ENCODE assay signal across 8 cellular contexts in the genomic region with DNA sequence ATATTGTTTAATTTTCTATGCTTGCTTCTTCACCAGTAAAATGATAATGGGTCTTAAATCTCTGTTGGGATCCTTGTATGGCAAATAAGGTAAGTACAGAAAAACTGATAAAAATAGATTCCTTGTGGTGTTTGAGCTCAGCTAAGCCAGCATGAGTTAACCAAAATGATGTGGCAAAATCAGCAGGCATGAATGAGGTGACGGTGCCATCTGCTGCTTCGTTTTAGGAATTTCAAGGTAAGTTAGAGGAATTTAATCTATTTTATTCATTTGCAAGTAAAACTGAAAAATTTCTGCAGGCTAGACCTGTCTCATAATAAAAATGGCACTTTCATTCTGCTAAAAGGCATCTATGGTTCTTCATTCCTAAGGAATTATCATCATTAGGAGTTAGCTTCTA. TPM values are rescaled to one million over a fixed set of nuclear protein-coding genes. Genes with fewer than 3 reads are reported as not detected.
DNase-seq lines count a peak whose midpoint lies in the region; ATAC-seq and TF ChIP-seq lines count a peak whose summit lies in the region.

No MANE protein-coding gene starts in this region.

- H4K20me1 ChIP-seq in GM23248 (ENCODE audit: insufficient read depth) (no peaks in the 10 kb centered on the region), OCI-LY1 (ENCODE audit: insufficient read depth, low read length) (no peaks in the 10 kb centered on the region)

- ATAC-seq in HG02759 (IDR thresholded peaks at IDR 0.05; ENCODE audit: unreplicated experiment) (no peak), HG02884 (IDR thresholded peaks at IDR 0.05; ENCODE audit: unreplicated experiment) (no peak)

- H3K27me3 ChIP-seq in GM23248 (replicated peaks; ENCODE audit: insufficient read depth): no peaks in the 10 kb centered on the region
- no peaks in the 10 kb centered on the region for H3K27me3 ChIP-seq in OCI-LY1 (ENCODE audit: insufficient read depth, low read length)

- no peaks in the 10 kb centered on the region for H3K79me2 ChIP-seq in GM23248 (ENCODE audit: insufficient read depth)
- no peaks in the 10 kb centered on the region for H3K79me2 ChIP-seq in OCI-LY1 (ENCODE audit: insufficient read depth, low read length)

- no peaks in the 10 kb centered on the region for H3K27me3 Mint-ChIP-seq in glutamatergic neuron (ENCODE audit: unreplicated experiment)

- no peak overlapping the region for H3K4me3 Mint-ChIP-seq in glutamatergic neuron (ENCODE audit: unreplicated experiment)

- H3K4me2 ChIP-seq in GM23248 (ENCODE audit: unreplicated experiment) (no peak overlapping the region), OCI-LY1 (ENCODE audit: low read length) (no peak overlapping the region)

- H3K27ac ChIP-seq in GM23248 (no peak overlapping the region), OCI-LY1 (ENCODE audit: low read depth, low read length, poor library complexity, severe bottlenecking) (no peak overlapping the region)

- DNase-seq in Ammon's horn (ENCODE audit: low spot score) (peak; percentile 85), GM23248 (peak; percentile 80), glutamatergic neuron (peak; percentile 25), retinal pigment epithelial cell (ENCODE audit: low read depth) (no peak)
- DNase-seq in activated gamma-delta T cell treated with anti-CD3 and anti-CD28 coated beads, Interleukin-2, amount 50 U/mL, for 16 hours (ENCODE audit: low read depth): peak; percentile 14

- WGBS in GM23248 (ENCODE audit: low coverage in 1 of 2, low lambda C conversion rate in 2 of 2, missing lambda C conversion rate in 2 of 2), 2 experiments: 9 to 18% methylated on average over 2 of the region's 2 CpGs

- no peak overlapping the region for H2AFZ ChIP-seq in GM23248
- no peak overlapping the region for H2AFZ ChIP-seq in OCI-LY1 (ENCODE audit: low read length)

- H3K4me3 ChIP-seq in GM23248 (no peak overlapping the region), OCI-LY1 (ENCODE audit: low read depth, low read length, poor library complexity, severe bottlenecking) (no peak overlapping the region), retinal pigment epithelial cell (ENCODE audit: low read length) (no peak overlapping the region)

- H3F3A ChIP-seq in GM23248 (ENCODE audit: insufficient read depth): peaks cover 7% of the 10 kb centered on the region; the same call in 1 of the 2 replicates
- H3F3A ChIP-seq in OCI-LY1 (ENCODE audit: insufficient read depth, low read length): no peaks in the 10 kb centered on the region

- TF ChIP-seq CTCF in OCI-LY1 (IDR thresholded peaks at IDR 0.05; ENCODE audit: low read length): peak; percentile 61
- TF ChIP-seq CTCF in glutamatergic neuron (IDR thresholded peaks at IDR 0.05; ENCODE audit: partially characterized antibody, unreplicated experiment): peak; percentile 16
- peak; percentile 51 for TF ChIP-seq CTCF in retinal pigment epithelial cell (conservative IDR thresholded peaks at IDR 0.05; ENCODE audit: low read depth, low read length)

- in situ Hi-C loops in GM23248 (cut with MboI): loop anchor here (25.0 kb wide), 1 partner anchor 328 kb away; no protein-coding TSS in a partner anchor

- H3K9ac ChIP-seq in GM23248 (no peak overlapping the region), OCI-LY1 (ENCODE audit: low read length) (no peak overlapping the region)

- no peaks in the 10 kb centered on the region for H3K9me3 ChIP-seq in GM23248 (ENCODE audit: low read depth)
- H3K9me3 ChIP-seq in OCI-LY1 (ENCODE audit: low read length): no peaks in the 10 kb centered on the region

- H3K36me3 Mint-ChIP-seq in glutamatergic neuron (ENCODE audit: unreplicated experiment): no peaks in the 10 kb centered on the region

- H3K9me2 ChIP-seq in GM23248 (ENCODE audit: insufficient read depth) (no peaks in the 10 kb centered on the region), OCI-LY1 (ENCODE audit: low read depth, low read length) (no peaks in the 10 kb centered on the region)

- H3K4me1 ChIP-seq in GM23248 (ENCODE audit: insufficient read depth) (peaks cover 14% of the 10 kb centered on the region), OCI-LY1 (ENCODE audit: insufficient read depth, low read length, severe bottlenecking) (no peaks in the 10 kb centered on the region)

- H3K27ac Mint-ChIP-seq in glutamatergic neuron (ENCODE audit: unreplicated experiment): no peak overlapping the region

- no peaks in the 10 kb centered on the region for H3K36me3 ChIP-seq in GM23248 (ENCODE audit: low read depth)
- no peaks in the 10 kb centered on the region for H3K36me3 ChIP-seq in OCI-LY1 (ENCODE audit: insufficient read depth, low read length)

- no peaks in the 10 kb centered on the region for H3K4me1 Mint-ChIP-seq in glutamatergic neuron (ENCODE audit: low read depth, unreplicated experiment)

- H3K9me3 Mint-ChIP-seq in glutamatergic neuron (ENCODE audit: unreplicated experiment): peaks cover 2% of the 10 kb centered on the region

RNA-seq across cellular contexts. Expression of gene CLEC7A, which starts 10.0 kb away (rescaled TPM):
- not detected in 2 replicates for total RNA-seq in GM23248 (2014; rRNA removed; shearing (Covaris generic))
- polyA plus RNA-seq in GM23248 (2016; fragmentation: Nextera tagmentation; extraction: Ambion mirVana): not detected in 2 replicates
- total RNA-seq in glutamatergic neuron (ENCODE audit: unreplicated experiment): not detected

RNA-seq across cellular contexts. Expression of gene OLR1, which starts 31.9 kb away (rescaled TPM):
- 6.3 and 6.8 TPM in 2 replicates for total RNA-seq in GM23248 (2014; rRNA removed; shearing (Covaris generic))
- 4.4 and 4.6 TPM in 2 replicates for polyA plus RNA-seq in GM23248 (2016; fragmentation: Nextera tagmentation; extraction: Ambion mirVana)
- total RNA-seq in glutamatergic neuron (ENCODE audit: unreplicated experiment): not detected

RNA-seq across cellular contexts. Expression of gene TMEM52B, which starts 38.8 kb away (rescaled TPM):
- total RNA-seq in GM23248 (2014; rRNA removed; shearing (Covaris generic)): 6.7 TPM in 1 of 2 replicates, not detected in the other
- polyA plus RNA-seq in GM23248 (2016; fragmentation: Nextera tagmentation; extraction: Ambion mirVana): 0.25 and 0.98 TPM in 2 replicates
- not detected for total RNA-seq in glutamatergic neuron (ENCODE audit: unreplicated experiment)

RNA-seq across cellular contexts. Expression of gene CLEC1A, which starts 41.2 kb away (rescaled TPM):
- not detected in 2 replicates for total RNA-seq in GM23248 (2014; rRNA removed; shearing (Covaris generic))
- not detected in 2 replicates for polyA plus RNA-seq in GM23248 (2016; fragmentation: Nextera tagmentation; extraction: Ambion mirVana)
- total RNA-seq in glutamatergic neuron (ENCODE audit: unreplicated experiment): not detected
